ENCODE assay signal across 8 cellular contexts in genomic region chr14:89956294-89957009, GRCh38. TPM values are rescaled to one million over a fixed set of nuclear protein-coding genes. Genes with fewer than 3 reads are reported as not detected.
DNase-seq lines count a peak whose midpoint lies in the region; ATAC-seq and TF ChIP-seq lines count a peak whose summit lies in the region.

No MANE protein-coding gene starts in this region.

- H3K36me3 ChIP-seq in BJ (ENCODE audit: control insufficient read depth, insufficient read depth, low read length) (peaks cover 5% of the 10 kb centered on the region), fibroblast of lung (ENCODE audit: control insufficient read depth, insufficient read depth, low read length) (no peaks in the 10 kb centered on the region), stomach (peaks cover 0 to 6% (median 3%) of the 10 kb centered on the region in 4 donors)

- no peak for TF ChIP-seq EP300 in stomach (IDR thresholded peaks at IDR 0.05)

- 10 to 17% (median 12%) methylated on average over 37 to 38 of the region's 38 CpGs for WGBS in stomach, 5 donors

- intact Hi-C loops in stomach (cut with DNase I; ENCODE audit: low total_unique reads), result no loop called here

- H3K4me1 ChIP-seq in fibroblast of lung (ENCODE audit: control insufficient read depth, extremely low read depth, insufficient read depth, low read length), result peaks cover 2% of the 10 kb centered on the region
- H3K4me1 ChIP-seq in stomach, result peaks cover 8 to 50% (median 31%) of the 10 kb centered on the region in 4 donors

- H3K4me2 ChIP-seq in fibroblast of lung (ENCODE audit: extremely low read depth, insufficient read depth, low read length), result peak overlapping the region; percentile 88

- H3K27ac Mint-ChIP-seq in neural crest cell (ENCODE audit: unreplicated experiment), result peak overlapping the region; percentile 98

- H3K4me3 Mint-ChIP-seq in activated T-cell treated with anti-CD3 and anti-CD28 coated beads, Interleukin-2, amount 50 U/mL, for 4 hours, result peak overlapping the region; percentile 94
- H3K4me3 Mint-ChIP-seq in neural crest cell, result peak overlapping the region; percentile 99

- H3K4me3 ChIP-seq in BJ (ENCODE audit: low read depth, low read length) (peak overlapping the region; percentile 54), fibroblast of lung (replicated peaks in 1 of 4; ENCODE audit: control extremely low read depth in 1 of 4, insufficient read depth in 1 of 4, low read depth in 3 of 4, low read length in 4 of 4) (peak overlapping the region; percentile 59 to 81 (median 80)), stomach (peak overlapping the region; percentile 85 to 96 (median 92))

- H3K27me3 ChIP-seq in BJ (ENCODE audit: control insufficient read depth, insufficient read depth, low read length), result no peaks in the 10 kb centered on the region
- H3K27me3 ChIP-seq in fibroblast of lung (ENCODE audit: control insufficient read depth, insufficient read depth, low read length), result no peaks in the 10 kb centered on the region
- H3K27me3 ChIP-seq in stomach, result no peaks in the 10 kb centered on the region

- CTCF ChIA-PET in BJ (lab: Yijun Ruan, JAX), result interaction anchor here (1.0 to 2.0 kb wide), 3 partner anchors 17 to 278 kb away, joined by 3 to 11 read pairs (median 5); no protein-coding TSS in a partner anchor

- H2AFZ ChIP-seq in fibroblast of lung (ENCODE audit: low read length), result peak overlapping the region; percentile 71

- peaks cover 18% of the 10 kb centered on the region for H3K36me3 Mint-ChIP-seq in activated T-cell treated with anti-CD3 and anti-CD28 coated beads, Interleukin-2, amount 50 U/mL, for 4 hours (ENCODE audit: insufficient read depth)
- peaks cover 4% of the 10 kb centered on the region for H3K36me3 Mint-ChIP-seq in neural crest cell (ENCODE audit: low read depth)

- peak; percentile 60 for DNase-seq in BJ (ENCODE audit: low read depth)
- peak; percentile 68 for DNase-seq in OCI-M1 (lab: John Stamatoyannopoulos, UW)
- peak; percentile 85 for DNase-seq in activated T-cell treated with anti-CD3 and anti-CD28 coated beads, Interleukin-2, amount 50 U/mL, for 4 hours
- peak; percentile 85 to 94 for DNase-seq in fibroblast of lung (ENCODE audit: low read depth in 2 of 2)
- peak; percentile 31 for DNase-seq in neural crest cell (ENCODE audit: low read depth, low spot score)
- DNase-seq in stomach, result peak; percentile 68

- H3K79me2 ChIP-seq in fibroblast of lung (ENCODE audit: control insufficient read depth, insufficient read depth, low read length), result peaks cover 20% of the 10 kb centered on the region

- H3K9me3 Mint-ChIP-seq in activated T-cell treated with anti-CD3 and anti-CD28 coated beads, Interleukin-2, amount 50 U/mL, for 4 hours, result no peaks in the 10 kb centered on the region
- H3K9me3 Mint-ChIP-seq in neural crest cell, result no peaks in the 10 kb centered on the region

- TF ChIP-seq POLR2A in stomach (IDR thresholded peaks at IDR 0.05), result no peak

- H3K27me3 Mint-ChIP-seq in activated T-cell treated with anti-CD3 and anti-CD28 coated beads, Interleukin-2, amount 50 U/mL, for 4 hours (ENCODE audit: low read depth), result no peaks in the 10 kb centered on the region
- no peaks in the 10 kb centered on the region for H3K27me3 Mint-ChIP-seq in neural crest cell (ENCODE audit: low read depth)

- H3K27ac ChIP-seq in fibroblast of lung (ENCODE audit: insufficient read depth, low read length), result peak overlapping the region; percentile 96
- H3K27ac ChIP-seq in stomach, result peak overlapping the region; percentile 95 to 98 (median 96)

- H3K9me3 ChIP-seq in fibroblast of lung (ENCODE audit: control insufficient read depth, insufficient read depth, low read depth, low read length) (no peaks in the 10 kb centered on the region), stomach (no peaks in the 10 kb centered on the region)

- POLR2A ChIA-PET in BJ (lab: Charles Lee), result no interaction called here

- H3K9ac ChIP-seq in fibroblast of lung (ENCODE audit: insufficient read depth, low read length), result peak overlapping the region; percentile 93

- H3K4me1 Mint-ChIP-seq in activated T-cell treated with anti-CD3 and anti-CD28 coated beads, Interleukin-2, amount 50 U/mL, for 4 hours (ENCODE audit: low read depth), result peaks cover 56% of the 10 kb centered on the region
- peaks cover 54% of the 10 kb centered on the region for H3K4me1 Mint-ChIP-seq in neural crest cell

- peak; percentile 25 for ATAC-seq in GM19372 (IDR thresholded peaks at IDR 0.05; ENCODE audit: low read depth, unreplicated experiment)
- peak; percentile 29 for ATAC-seq in HG03520 (IDR thresholded peaks at IDR 0.05; ENCODE audit: unreplicated experiment)
- ATAC-seq in activated T-cell treated with anti-CD3 and anti-CD28 coated beads, Interleukin-2, amount 50 U/mL, for 4 hours, result peak; percentile 72 to 74

- no peak for TF ChIP-seq CTCF in BJ (IDR thresholded peaks at IDR 0.05; ENCODE audit: insufficient read depth, low read depth, low read length)
- TF ChIP-seq CTCF in fibroblast of lung (conservative IDR thresholded peaks at IDR 0.05 in 1 of 2, IDR thresholded peaks at IDR 0.05 in 1 of 2; ENCODE audit: low read depth in 1 of 2, low read length in 2 of 2), result no peak
- no peak for TF ChIP-seq CTCF in neural crest cell (conservative IDR thresholded peaks at IDR 0.05)
- TF ChIP-seq CTCF in stomach (IDR thresholded peaks at IDR 0.05), result no peak

- no peaks in the 10 kb centered on the region for H4K20me1 ChIP-seq in fibroblast of lung (ENCODE audit: control insufficient read depth, extremely low read depth, insufficient read depth, low read length)

RNA-seq across cellular contexts. Expression of gene TDP1, which starts 0.7 kb away (rescaled TPM):
- polyA plus RNA-seq in BJ (2011; rRNA removed), result 18.8 and 21.1 TPM in 2 replicates
- polyA minus RNA-seq in BJ (2011; rRNA and poly(A)+ RNA removed), result 16.1 and 22.5 TPM in 2 replicates
- total RNA-seq in activated T-cell treated with anti-CD3 and anti-CD28 coated beads, Interleukin-2, amount 50 U/mL, for 4 hours, result 10 to 100 TPM; 71.8 to 84.9 (median 72.9) TPM
- 11.6 and 13.7 TPM in 2 replicates for total RNA-seq in fibroblast of lung
- 11.7 and 22.8 TPM in 2 replicates for polyA plus RNA-seq in fibroblast of lung
- polyA plus RNA-seq in fibroblast of lung (2012), result 10.2 and 17.3 TPM in 2 replicates
- polyA minus RNA-seq in fibroblast of lung (ENCODE audit: low replicate concordance), result 29.2 and 42.6 TPM in 2 replicates
- total RNA-seq in neural crest cell, result 54.3 and 62.8 TPM in 2 replicates
- total RNA-seq in stomach, result 100 to 1,000 TPM in 1 of 5 donors, 10 to 100 TPM in 3, 1 to 10 TPM in 1; 2.6 to 127 (median 26.8) TPM
- polyA plus RNA-seq in stomach, result 1 to 10 TPM; 3.4 to 5.9 (median 3.6) TPM

RNA-seq across cellular contexts. Expression of gene EFCAB11, which starts 1.9 kb away (rescaled TPM):
- polyA plus RNA-seq in BJ (2011; rRNA removed) (2.2 and 7.3 TPM in 2 replicates), fibroblast of lung (4.0 and 7.1 TPM in 2 replicates), stomach (10 to 100 TPM in 1 of 3 donors, 1 to 10 TPM in 2; 4.5 to 10.5 (median 4.6) TPM)
- 2.2 and 2.8 TPM in 2 replicates for polyA minus RNA-seq in BJ (2011; rRNA and poly(A)+ RNA removed)
- 1 to 10 TPM; 4.3 to 6.0 (median 5.2) TPM for total RNA-seq in activated T-cell treated with anti-CD3 and anti-CD28 coated beads, Interleukin-2, amount 50 U/mL, for 4 hours
- total RNA-seq in fibroblast of lung (2.6 and 2.8 TPM in 2 replicates), neural crest cell (14.8 and 15.4 TPM in 2 replicates), stomach (10 to 100 TPM in 3 of 5 donors, 1 to 10 TPM in 2; 9.6 to 20.4 (median 10.3) TPM)
- polyA plus RNA-seq in fibroblast of lung (2012), result 4.3 and 7.4 TPM in 2 replicates
- 0.22 TPM in 1 of 2 replicates, not detected in the other for polyA minus RNA-seq in fibroblast of lung (ENCODE audit: low replicate concordance)

Comparison
In these comparisons a context has a peak if more than half of its experiments do, and no peak if none do; other contexts are left out.
1. Peak in every context shown above with its lines: DNase-seq, ATAC-seq, H3K4me3 ChIP-seq and H3K27ac ChIP-seq.
2. DNase-seq: peak in every context shown above with its lines; median percentile 90 in fibroblast of lung; 85 in activated T-cell treated with anti-CD3 and anti-CD28 coated beads, Interleukin-2, amount 50 U/mL, for 4 hours; 68 in OCI-M1; 68 in stomach; 60 in BJ; 31 in neural crest cell.